Comparison of ENCODE assay signal across 9 cellular contexts in genomic region chr19:4830332-4830731, GRCh38. TPM values are rescaled to one million over a fixed set of nuclear protein-coding genes. Genes with fewer than 3 reads are reported as not detected.
A peak's percentile ranks its signal among the peaks of the same experiment; 100 is the strongest.
DNase-seq lines count a peak whose midpoint lies in the region; ATAC-seq, FAIRE-seq and TF ChIP-seq lines count a peak whose summit lies in the region.
"Had no signal": no experiment of that assay in that cellular context is flagged by ENCODE, and none has a peak within 500 bp of the region (broad histone marks: within the 10 kb centered on the region; RNA-seq: fewer than 3 reads in every experiment).

No MANE protein-coding gene starts in this region.

- H3K4me1 Mint-ChIP-seq in activated T-helper 2 cell treated with anti-CD3 and anti-CD28 coated beads, Interferon-gamma antibody, Interleukin-2, Interleukin-4, amounts not matched to agents 10 μg/mL and 5 μg/mL and 100 μg/mL, durations not matched to agents 14 hours and 24 hours and 36 hours (ENCODE audit: low read depth), result peaks cover 17% of the 10 kb centered on the region
- peaks cover 26% of the 10 kb centered on the region for H3K4me1 Mint-ChIP-seq in stimulated activated naive CD8-positive, alpha-beta T cell treated with anti-CD3 and anti-CD28 coated beads, Interleukin-15, amount 100 ng/mL, for 72 hours

- peak overlapping the region; percentile 90 for H3K27ac Mint-ChIP-seq in activated T-helper 2 cell treated with anti-CD3 and anti-CD28 coated beads, Interferon-gamma antibody, Interleukin-2, Interleukin-4, amounts not matched to agents 10 μg/mL and 5 μg/mL and 100 μg/mL, durations not matched to agents 14 hours and 24 hours and 36 hours
- H3K27ac Mint-ChIP-seq in stimulated activated naive CD8-positive, alpha-beta T cell treated with anti-CD3 and anti-CD28 coated beads, Interleukin-15, amount 100 ng/mL, for 72 hours, result peak overlapping the region; percentile 84 to 96

- H3K27ac ChIP-seq in keratinocyte (ENCODE audit: control insufficient read depth, insufficient read depth, low read length), result peak overlapping the region; percentile 93

- peaks cover 56% of the 10 kb centered on the region for H3K79me2 ChIP-seq in keratinocyte (ENCODE audit: control insufficient read depth, insufficient read depth, low read length)

- intact Hi-C loops in activated T-helper 2 cell treated with anti-CD3 and anti-CD28 coated beads, Interferon-gamma antibody, Interleukin-2, Interleukin-4, amounts not matched to agents 10 μg/mL and 5 μg/mL and 100 μg/mL, durations not matched to agents 14 hours and 24 hours and 36 hours (cut with micrococcal nuclease), result no loop called here

- peak overlapping the region; percentile 99 for H3K4me2 ChIP-seq in keratinocyte (ENCODE audit: control insufficient read depth, extremely low read depth, insufficient read depth, low read depth, low read length)

- H3K4me1 ChIP-seq in keratinocyte (ENCODE audit: control insufficient read depth, extremely low read depth, insufficient read depth, low read length), result peaks cover 18% of the 10 kb centered on the region

- H2AFZ ChIP-seq in keratinocyte (ENCODE audit: control insufficient read depth, low read length), result no peak overlapping the region

- H3K9me1 ChIP-seq in keratinocyte (ENCODE audit: control insufficient read depth, extremely low read depth, insufficient read depth, low read length), result no peaks in the 10 kb centered on the region

- dilution Hi-C loops in keratinocyte (cut with MboI; ENCODE audit: extremely low pct_ligation_motif_present, low sequenced_read_pairs), result no loop called here

- H3K36me3 ChIP-seq in keratinocyte (ENCODE audit: control insufficient read depth in 2 of 2, extremely low read depth in 1 of 2, insufficient read depth in 2 of 2, low read length in 2 of 2), result peaks cover 0 to 4% of the 10 kb centered on the region in 2 experiments

- peak overlapping the region; percentile 96 for H3K9ac ChIP-seq in keratinocyte (ENCODE audit: control insufficient read depth, extremely low read depth, insufficient read depth, low read length)

- FAIRE-seq in keratinocyte (lab: Jason Lieb, UNC), result no peak

- TF ChIP-seq CTCF in HFF-Myc (IDR thresholded peaks at IDR 0.05; ENCODE audit: low read depth, low read length, missing control alignments) (no peak), keratinocyte (optimal IDR thresholded peaks at IDR 0.05 in 1 of 3, IDR thresholded peaks at IDR 0.05 in 1 of 3, conservative IDR thresholded peaks at IDR 0.05 in 1 of 3; ENCODE audit: extremely low read depth in 1 of 3, insufficient read depth in 2 of 3, low read length in 3 of 3) (no peak)

- peaks cover 23% of the 10 kb centered on the region for H3K36me3 Mint-ChIP-seq in activated T-helper 2 cell treated with anti-CD3 and anti-CD28 coated beads, Interferon-gamma antibody, Interleukin-2, Interleukin-4, amounts not matched to agents 10 μg/mL and 5 μg/mL and 100 μg/mL, durations not matched to agents 14 hours and 24 hours and 36 hours (ENCODE audit: low read depth)

- H4K20me1 ChIP-seq in keratinocyte (ENCODE audit: control insufficient read depth, extremely low read depth, insufficient read depth, low read length), result peaks cover 4% of the 10 kb centered on the region

- H3K9me3 ChIP-seq in keratinocyte (ENCODE audit: control insufficient read depth, low read depth, low read length), result no peaks in the 10 kb centered on the region
- H3K9me3 ChIP-seq: mucosa of descending colon had no signal

- no peak for ATAC-seq in stimulated activated naive CD8-positive, alpha-beta T cell treated with anti-CD3 and anti-CD28 coated beads, Interleukin-15, amount 100 ng/mL, for 72 hours
- no peak for ATAC-seq in HG03520 (IDR thresholded peaks at IDR 0.05; ENCODE audit: unreplicated experiment)

- H3K9me3 Mint-ChIP-seq in activated T-helper 2 cell treated with anti-CD3 and anti-CD28 coated beads, Interferon-gamma antibody, Interleukin-2, Interleukin-4, amounts not matched to agents 10 μg/mL and 5 μg/mL and 100 μg/mL, durations not matched to agents 14 hours and 24 hours and 36 hours, result no peaks in the 10 kb centered on the region
- no peaks in the 10 kb centered on the region for H3K9me3 Mint-ChIP-seq in stimulated activated naive CD8-positive, alpha-beta T cell treated with anti-CD3 and anti-CD28 coated beads, Interleukin-15, amount 100 ng/mL, for 72 hours

- H3K4me3 ChIP-seq in HFF-Myc (replicated peaks; ENCODE audit: low read depth, low read length) (peak overlapping the region; percentile 78), keratinocyte (ENCODE audit: control insufficient read depth in 2 of 3, extremely low read depth in 1 of 3, insufficient read depth in 2 of 3, low read depth in 1 of 3, low read length in 3 of 3) (peak overlapping the region; percentile 98 to 99 (median 99))

- no peaks in the 10 kb centered on the region for H3K27me3 Mint-ChIP-seq in activated T-helper 2 cell treated with anti-CD3 and anti-CD28 coated beads, Interferon-gamma antibody, Interleukin-2, Interleukin-4, amounts not matched to agents 10 μg/mL and 5 μg/mL and 100 μg/mL, durations not matched to agents 14 hours and 24 hours and 36 hours (ENCODE audit: low read depth)
- no peaks in the 10 kb centered on the region for H3K27me3 Mint-ChIP-seq in stimulated activated naive CD8-positive, alpha-beta T cell treated with anti-CD3 and anti-CD28 coated beads, Interleukin-15, amount 100 ng/mL, for 72 hours

- no peak for DNase-seq in HFF-Myc (ENCODE audit: extremely low read depth, low read depth)
- DNase-seq in activated T-helper 2 cell treated with anti-CD3 and anti-CD28 coated beads, Interferon-gamma antibody, Interleukin-2, Interleukin-4, amounts not matched to agents 10 μg/mL and 5 μg/mL and 100 μg/mL, durations not matched to agents 14 hours and 24 hours and 36 hours (ENCODE audit: low spot score), result no peak
- DNase-seq in keratinocyte (ENCODE audit: low read depth, low spot score), result no peak
- DNase-seq in stimulated activated naive CD8-positive, alpha-beta T cell treated with anti-CD3 and anti-CD28 coated beads, Interleukin-15, amount 100 ng/mL, for 72 hours, result no peak
- no peak for DNase-seq in UCSD-AML1 (lab: John Stamatoyannopoulos, UW; ENCODE audit: unreplicated experiment)
- no peak for DNase-seq in NCI-H748 (lab: John Stamatoyannopoulos, UW; ENCODE audit: unreplicated experiment)
- DNase-seq: NCI-H1436 treated with DMSO at 0.1 percent for 48 hours had no signal

- no peaks in the 10 kb centered on the region for H3K27me3 ChIP-seq in keratinocyte (ENCODE audit: control insufficient read depth, extremely low read depth, insufficient read depth, low read length)

- peak overlapping the region; percentile 96 for H3K4me3 Mint-ChIP-seq in activated T-helper 2 cell treated with anti-CD3 and anti-CD28 coated beads, Interferon-gamma antibody, Interleukin-2, Interleukin-4, amounts not matched to agents 10 μg/mL and 5 μg/mL and 100 μg/mL, durations not matched to agents 14 hours and 24 hours and 36 hours (ENCODE audit: low read depth)
- H3K4me3 Mint-ChIP-seq in stimulated activated naive CD8-positive, alpha-beta T cell treated with anti-CD3 and anti-CD28 coated beads, Interleukin-15, amount 100 ng/mL, for 72 hours, result peak overlapping the region; percentile 90 to 91

RNA-seq across cellular contexts. Expression of gene TICAM1, which starts 1.2 kb away (rescaled TPM):
- total RNA-seq in activated T-helper 2 cell treated with anti-CD3 and anti-CD28 coated beads, Interferon-gamma antibody, Interleukin-2, Interleukin-4, amounts not matched to agents 10 μg/mL and 5 μg/mL and 100 μg/mL, durations not matched to agents 14 hours and 24 hours and 36 hours, result 28.1 and 30.4 TPM in 2 replicates
- 2.1 to 2.5 TPM (median 2.2 TPM) in 3 replicates for polyA plus RNA-seq in keratinocyte
- 15.3 TPM for polyA plus RNA-seq in keratinocyte (2011; ENCODE audit: low read depth)
- 4.8 and 12.4 TPM in 2 replicates for polyA plus RNA-seq in keratinocyte (2011; cell fraction: cytosol; rRNA removed)
- polyA plus RNA-seq in keratinocyte (2011; cell fraction: nucleus; rRNA removed), result 9.6 and 17.4 TPM in 2 replicates
- polyA plus RNA-seq in keratinocyte (2012; ENCODE audit: low replicate concordance), result 26.6 and 33.4 TPM in 2 replicates
- 1.6 to 16.6 TPM (median 2.1 TPM) in 3 replicates for polyA minus RNA-seq in keratinocyte
- 13.0 TPM for polyA minus RNA-seq in keratinocyte (2011; cell fraction: cytosol; rRNA and poly(A)+ RNA removed)
- polyA minus RNA-seq in keratinocyte (2011; cell fraction: nucleus; rRNA and poly(A)+ RNA removed), result 11.9 and 14.1 TPM in 2 replicates

RNA-seq across cellular contexts. Expression of gene PLIN3, which starts 37.1 kb away (rescaled TPM):
- 55.3 and 61.8 TPM in 2 replicates for total RNA-seq in activated T-helper 2 cell treated with anti-CD3 and anti-CD28 coated beads, Interferon-gamma antibody, Interleukin-2, Interleukin-4, amounts not matched to agents 10 μg/mL and 5 μg/mL and 100 μg/mL, durations not matched to agents 14 hours and 24 hours and 36 hours
- polyA plus RNA-seq in keratinocyte, result 70.7 to 107 TPM (median 87.3 TPM) in 3 replicates
- 61.7 TPM for polyA plus RNA-seq in keratinocyte (2011; ENCODE audit: low read depth)
- polyA plus RNA-seq in keratinocyte (2011; cell fraction: cytosol; rRNA removed), result 46.6 and 82.3 TPM in 2 replicates
- polyA plus RNA-seq in keratinocyte (2011; cell fraction: nucleus; rRNA removed), result 46.0 and 54.5 TPM in 2 replicates
- polyA plus RNA-seq in keratinocyte (2012; ENCODE audit: low replicate concordance), result 47.4 and 123 TPM in 2 replicates
- polyA minus RNA-seq in keratinocyte, result 49.4 to 84.6 TPM (median 69.5 TPM) in 3 replicates
- 278 TPM for polyA minus RNA-seq in keratinocyte (2011; cell fraction: cytosol; rRNA and poly(A)+ RNA removed)
- polyA minus RNA-seq in keratinocyte (2011; cell fraction: nucleus; rRNA and poly(A)+ RNA removed), result 94.2 and 112 TPM in 2 replicates

RNA-seq across cellular contexts. Expression of gene FEM1A, which starts 38.8 kb away (rescaled TPM):
- 18.1 and 18.6 TPM in 2 replicates for total RNA-seq in activated T-helper 2 cell treated with anti-CD3 and anti-CD28 coated beads, Interferon-gamma antibody, Interleukin-2, Interleukin-4, amounts not matched to agents 10 μg/mL and 5 μg/mL and 100 μg/mL, durations not matched to agents 14 hours and 24 hours and 36 hours
- polyA plus RNA-seq in keratinocyte, result 3.5 to 6.2 TPM (median 4.8 TPM) in 3 replicates
- polyA plus RNA-seq in keratinocyte (2011; ENCODE audit: low read depth), result 3.3 TPM
- 3.8 and 5.7 TPM in 2 replicates for polyA plus RNA-seq in keratinocyte (2011; cell fraction: cytosol; rRNA removed)
- polyA plus RNA-seq in keratinocyte (2011; cell fraction: nucleus; rRNA removed), result 3.8 and 5.1 TPM in 2 replicates
- polyA plus RNA-seq in keratinocyte (2012; ENCODE audit: low replicate concordance), result 0.92 and 1.1 TPM in 2 replicates
- 6.1 to 10.5 TPM (median 7.2 TPM) in 3 replicates for polyA minus RNA-seq in keratinocyte
- 12.7 TPM for polyA minus RNA-seq in keratinocyte (2011; cell fraction: cytosol; rRNA and poly(A)+ RNA removed)
- 7.5 and 7.7 TPM in 2 replicates for polyA minus RNA-seq in keratinocyte (2011; cell fraction: nucleus; rRNA and poly(A)+ RNA removed)
